Comparison of ENCODE assay signal across 24 cellular contexts in genomic region chr12:51062631-51063397, GRCh38. TPM values are rescaled to one million over a fixed set of nuclear protein-coding genes. Genes with fewer than 3 reads are reported as not detected.
A peak's percentile ranks its signal among the peaks of the same experiment; 100 is the strongest.
DNase-seq lines count a peak whose midpoint lies in the region; ATAC-seq and TF ChIP-seq lines count a peak whose summit lies in the region.
"Had no signal": no experiment of that assay in that cellular context is flagged by ENCODE, and none has a peak within 500 bp of the region (broad histone marks: within the 10 kb centered on the region; RNA-seq: fewer than 3 reads in every experiment).

No MANE protein-coding gene starts in this region.

- H3K9me3 ChIP-seq in mesodermal cell (ENCODE audit: control insufficient read depth, low read length) = no peaks in the 10 kb centered on the region

- no peaks in the 10 kb centered on the region for H3K9me3 Mint-ChIP-seq in natural killer cell
- H3K9me3 Mint-ChIP-seq in natural killer cell treated with Interleukin-12 subunit alpha and Interleukin-12 subunit beta and Interleukin-15 and Interleukin-18, amount 100 ng/mL, for 72 hours = no peaks in the 10 kb centered on the region
- H3K9me3 Mint-ChIP-seq in activated T-helper 17 cell treated with anti-CD3 and anti-CD28 coated beads, Interleukin-2, amount 50 U/mL, for 72 hours = no peaks in the 10 kb centered on the region
- H3K9me3 Mint-ChIP-seq in stimulated activated memory B cell treated with anti-CD40 and anti-IgM and Interleukin-4, amounts not matched to agents 10 μg/mL and 1 μg/mL and 100 μg/mL, for 72 hours = no peaks in the 10 kb centered on the region
- H3K9me3 Mint-ChIP-seq: activated naive CD8-positive, alpha-beta T cell treated with anti-CD3 and anti-CD28 coated beads, Interleukin-2, amount 10 ng/mL, durations not matched to agents 7 days and 5 days; CD8-positive, alpha-beta memory T cell; memory B cell; naive B cell; type B pancreatic cell had no signal

- no peak overlapping the region for H3K4me3 ChIP-seq in mesodermal cell (ENCODE audit: extremely low read depth, insufficient read depth, low read length, poor library complexity, severe bottlenecking)

- peaks cover 95% of the 10 kb centered on the region for H3K36me3 ChIP-seq in mesodermal cell (ENCODE audit: control insufficient read depth, insufficient read depth, low read length)

- no peak for ATAC-seq in natural killer cell
- no peak for ATAC-seq in natural killer cell treated with Interleukin-12 subunit alpha and Interleukin-12 subunit beta and Interleukin-15 and Interleukin-18, amount 100 ng/mL, for 72 hours
- no peak for ATAC-seq in activated T-helper 17 cell treated with anti-CD3 and anti-CD28 coated beads, Interleukin-2, amount 50 U/mL, for 72 hours (replicated peaks)
- ATAC-seq in stimulated activated memory B cell treated with anti-CD40 and anti-IgM and Interleukin-4, amounts not matched to agents 10 μg/mL and 1 μg/mL and 100 μg/mL, for 72 hours = no peak
- ATAC-seq in GM21619 (IDR thresholded peaks at IDR 0.05; ENCODE audit: unreplicated experiment) = no peak
- no peak for ATAC-seq in GM18907 (IDR thresholded peaks at IDR 0.05; ENCODE audit: unreplicated experiment)
- ATAC-seq: left cardiac atrium, sciatic nerve had no signal

- DNase-seq in natural killer cell (no peak), NCI-H2107 treated with DMSO at 0.1 percent for 48 hours (lab: John Stamatoyannopoulos, UW; ENCODE audit: unreplicated experiment) (no peak)
- DNase-seq in natural killer cell treated with Interleukin-12 subunit alpha and Interleukin-12 subunit beta and Interleukin-15 and Interleukin-18, amount 100 ng/mL, for 72 hours (ENCODE audit: low spot score) = no peak
- DNase-seq: activated CD4-positive, CD25-positive, alpha-beta regulatory T cell; activated naive CD8-positive, alpha-beta T cell treated with anti-CD3 and anti-CD28 coated beads, Interleukin-2, amount 10 ng/mL, durations not matched to agents 7 days and 5 days; CD8-positive, alpha-beta memory T cell; cerebellar nuclear complex; KG1; left cardiac atrium; MM.1S; naive B cell; NCI-H1417; NCI-H2081 treated with DMSO at 0.1 percent for 48 hours; NCI-H446; T1000 had no signal

- H3K4me1 Mint-ChIP-seq in natural killer cell = no peaks in the 10 kb centered on the region
- H3K4me1 Mint-ChIP-seq in natural killer cell treated with Interleukin-12 subunit alpha and Interleukin-12 subunit beta and Interleukin-15 and Interleukin-18, amount 100 ng/mL, for 72 hours (ENCODE audit: low read depth in 2 of 2) = no peaks in the 10 kb centered on the region
- no peaks in the 10 kb centered on the region for H3K4me1 Mint-ChIP-seq in activated T-helper 17 cell treated with anti-CD3 and anti-CD28 coated beads, Interleukin-2, amount 50 U/mL, for 72 hours
- no peaks in the 10 kb centered on the region for H3K4me1 Mint-ChIP-seq in stimulated activated memory B cell treated with anti-CD40 and anti-IgM and Interleukin-4, amounts not matched to agents 10 μg/mL and 1 μg/mL and 100 μg/mL, for 72 hours
- H3K4me1 Mint-ChIP-seq: activated naive CD8-positive, alpha-beta T cell treated with anti-CD3 and anti-CD28 coated beads, Interleukin-2, amount 10 ng/mL, durations not matched to agents 7 days and 5 days; CD8-positive, alpha-beta memory T cell; memory B cell had no signal

- peak overlapping the region; percentile 18 to 27 for H3K27ac Mint-ChIP-seq in natural killer cell
- peak overlapping the region in 1 of 2 donors; percentile 43 for H3K27ac Mint-ChIP-seq in natural killer cell treated with Interleukin-12 subunit alpha and Interleukin-12 subunit beta and Interleukin-15 and Interleukin-18, amount 100 ng/mL, for 72 hours
- H3K27ac Mint-ChIP-seq in activated T-helper 17 cell treated with anti-CD3 and anti-CD28 coated beads, Interleukin-2, amount 50 U/mL, for 72 hours = peak overlapping the region; percentile 26
- H3K27ac Mint-ChIP-seq in stimulated activated memory B cell treated with anti-CD40 and anti-IgM and Interleukin-4, amounts not matched to agents 10 μg/mL and 1 μg/mL and 100 μg/mL, for 72 hours = peak overlapping the region; percentile 30
- H3K27ac Mint-ChIP-seq: activated naive CD8-positive, alpha-beta T cell treated with anti-CD3 and anti-CD28 coated beads, Interleukin-2, amount 10 ng/mL, durations not matched to agents 7 days and 5 days; memory B cell; type B pancreatic cell had no signal

- intact Hi-C loops in natural killer cell (cut with micrococcal nuclease) = no loop called here

- H3K27me3 Mint-ChIP-seq in natural killer cell (ENCODE audit: low read depth in 2 of 2) = no peaks in the 10 kb centered on the region
- H3K27me3 Mint-ChIP-seq in natural killer cell treated with Interleukin-12 subunit alpha and Interleukin-12 subunit beta and Interleukin-15 and Interleukin-18, amount 100 ng/mL, for 72 hours = no peaks in the 10 kb centered on the region
- no peaks in the 10 kb centered on the region for H3K27me3 Mint-ChIP-seq in activated T-helper 17 cell treated with anti-CD3 and anti-CD28 coated beads, Interleukin-2, amount 50 U/mL, for 72 hours
- H3K27me3 Mint-ChIP-seq in stimulated activated memory B cell treated with anti-CD40 and anti-IgM and Interleukin-4, amounts not matched to agents 10 μg/mL and 1 μg/mL and 100 μg/mL, for 72 hours = no peaks in the 10 kb centered on the region
- H3K27me3 Mint-ChIP-seq: activated naive CD8-positive, alpha-beta T cell treated with anti-CD3 and anti-CD28 coated beads, Interleukin-2, amount 10 ng/mL, durations not matched to agents 7 days and 5 days; CD8-positive, alpha-beta memory T cell; memory B cell; naive B cell; type B pancreatic cell had no signal

- H3K4me1 ChIP-seq in mesodermal cell (ENCODE audit: control insufficient read depth, insufficient read depth, low read length, poor library complexity, severe bottlenecking) = no peaks in the 10 kb centered on the region

- no peak overlapping the region for H3K4me3 Mint-ChIP-seq in natural killer cell
- no peak overlapping the region for H3K4me3 Mint-ChIP-seq in natural killer cell treated with Interleukin-12 subunit alpha and Interleukin-12 subunit beta and Interleukin-15 and Interleukin-18, amount 100 ng/mL, for 72 hours
- no peak overlapping the region for H3K4me3 Mint-ChIP-seq in activated T-helper 17 cell treated with anti-CD3 and anti-CD28 coated beads, Interleukin-2, amount 50 U/mL, for 72 hours
- no peak overlapping the region for H3K4me3 Mint-ChIP-seq in stimulated activated memory B cell treated with anti-CD40 and anti-IgM and Interleukin-4, amounts not matched to agents 10 μg/mL and 1 μg/mL and 100 μg/mL, for 72 hours
- H3K4me3 Mint-ChIP-seq: activated naive CD8-positive, alpha-beta T cell treated with anti-CD3 and anti-CD28 coated beads, Interleukin-2, amount 10 ng/mL, durations not matched to agents 7 days and 5 days; CD8-positive, alpha-beta memory T cell; memory B cell; type B pancreatic cell had no signal

- WGBS in mesodermal cell (ENCODE audit: insufficient coverage in 2 of 2), 2 experiments = 85 to 96% methylated on average over 4 to 5 of the region's 9 CpGs

- peak overlapping the region; percentile 36 for H3K27ac ChIP-seq in mesodermal cell (ENCODE audit: low read depth, low read length, severe bottlenecking)
- H3K27ac ChIP-seq: epithelial cell of prostate had no signal

- TF ChIP-seq CTCF in natural killer cell (IDR thresholded peaks at IDR 0.05) = no peak

- no peaks in the 10 kb centered on the region for H3K36me3 Mint-ChIP-seq in natural killer cell
- H3K36me3 Mint-ChIP-seq in natural killer cell treated with Interleukin-12 subunit alpha and Interleukin-12 subunit beta and Interleukin-15 and Interleukin-18, amount 100 ng/mL, for 72 hours = peaks cover 14% of the 10 kb centered on the region
- peaks cover 100% of the 10 kb centered on the region for H3K36me3 Mint-ChIP-seq in activated T-helper 17 cell treated with anti-CD3 and anti-CD28 coated beads, Interleukin-2, amount 50 U/mL, for 72 hours (ENCODE audit: low read depth)
- peaks cover 35% of the 10 kb centered on the region for H3K36me3 Mint-ChIP-seq in stimulated activated memory B cell treated with anti-CD40 and anti-IgM and Interleukin-4, amounts not matched to agents 10 μg/mL and 1 μg/mL and 100 μg/mL, for 72 hours

RNA-seq across cellular contexts. Expression of gene LETMD1, which starts 14.7 kb away (rescaled TPM):
- total RNA-seq in natural killer cell = 10 to 100 TPM; 57.1 to 71.8 (median 58.2) TPM
- total RNA-seq in natural killer cell treated with Interleukin-12 subunit alpha and Interleukin-12 subunit beta and Interleukin-15 and Interleukin-18, amount 100 ng/mL, for 72 hours = 100 to 1,000 TPM in 1 of 2 donors, 10 to 100 TPM in 1; 46.5 to 106 TPM
- 10 to 100 TPM; 74.8 to 90.2 TPM for total RNA-seq in activated T-helper 17 cell treated with anti-CD3 and anti-CD28 coated beads, Interleukin-2, amount 50 U/mL, for 72 hours
- 32.8 TPM for polyA plus RNA-seq in mesodermal cell (2013, experiment 1 of 2)
- 35.5 TPM for polyA plus RNA-seq in mesodermal cell (2013, experiment 2 of 2)

RNA-seq across cellular contexts. Expression of gene CSRNP2, which starts 20.6 kb away (rescaled TPM):
- total RNA-seq in natural killer cell = 10 to 100 TPM; 21.3 to 31.7 (median 25.1) TPM
- 10 to 100 TPM; 24.1 to 32.7 TPM for total RNA-seq in natural killer cell treated with Interleukin-12 subunit alpha and Interleukin-12 subunit beta and Interleukin-15 and Interleukin-18, amount 100 ng/mL, for 72 hours
- 10 to 100 TPM; 14.4 to 16.1 TPM for total RNA-seq in activated T-helper 17 cell treated with anti-CD3 and anti-CD28 coated beads, Interleukin-2, amount 50 U/mL, for 72 hours
- polyA plus RNA-seq in mesodermal cell (2013, experiment 1 of 2) = 30.4 TPM
- 26.3 TPM for polyA plus RNA-seq in mesodermal cell (2013, experiment 2 of 2)

RNA-seq across cellular contexts. Expression of gene SLC11A2, which starts 36.6 kb away (rescaled TPM):
- total RNA-seq in natural killer cell = 10 to 100 TPM; 34.3 to 54.3 (median 42.7) TPM
- total RNA-seq in natural killer cell treated with Interleukin-12 subunit alpha and Interleukin-12 subunit beta and Interleukin-15 and Interleukin-18, amount 100 ng/mL, for 72 hours = 10 to 100 TPM; 76.1 to 94.3 TPM
- 10 to 100 TPM; 51.8 to 56.3 TPM for total RNA-seq in activated T-helper 17 cell treated with anti-CD3 and anti-CD28 coated beads, Interleukin-2, amount 50 U/mL, for 72 hours
- 43.2 TPM for polyA plus RNA-seq in mesodermal cell (2013, experiment 1 of 2)
- polyA plus RNA-seq in mesodermal cell (2013, experiment 2 of 2) = 44.0 TPM
